In genomic region chr19:507286-508203, GRCh38 we compare ENCODE assay signal across 1 cellular context.
TF ChIP-seq lines count a peak whose summit lies in the region.

TSS of gene TPGS1 (plus strand) at chr19:507497. CDS start at chr19:507507, 10 bp downstream.

TF ChIP-seq in K562, 482 proteins besides CTCF, POLR2A, EP300 and RAD21 (continued from another document and continues in another):
- no peak for TF ChIP-seq GTF3C2 (IDR thresholded peaks at IDR 0.05; ENCODE audit: borderline replicate concordance, extremely low read depth, insufficient read length)
- no peak for TF ChIP-seq SMAD1 (IDR thresholded peaks at IDR 0.05; ENCODE audit: low read depth, low read length, partially characterized antibody)
- TF ChIP-seq TEAD4 (IDR thresholded peaks at IDR 0.05; ENCODE audit: low read length), result peak; percentile 28; the same call in 1 of the 2 replicates
- 0 out of 2 replicates have a peak, but pooled peaks have one; percentile 37 for TF ChIP-seq TEAD4 (CRISPR knock-in tag; IDR thresholded peaks at IDR 0.05; ENCODE audit: borderline replicate concordance)
- TF ChIP-seq BDP1 (IDR thresholded peaks at IDR 0.05; ENCODE audit: insufficient read depth, insufficient read length), result no peak
- TF ChIP-seq SMARCB1 (IDR thresholded peaks at IDR 0.05; ENCODE audit: insufficient read length, low read depth), result no peak
- no peak for TF ChIP-seq CHD7 (IDR thresholded peaks at IDR 0.05; ENCODE audit: low read depth, low read length)
- peak; percentile 53; the same call in 1 of the 2 replicates for TF ChIP-seq FOXP4 (CRISPR knock-in tag; IDR thresholded peaks at IDR 0.05; ENCODE audit: borderline replicate concordance)
- peak; percentile 87 for TF ChIP-seq PHF20 (IDR thresholded peaks at IDR 0.05; ENCODE audit: partially characterized antibody)
- peak; percentile 25; the same call in 1 of the 2 replicates for TF ChIP-seq ZNF76 (CRISPR knock-in tag; IDR thresholded peaks at IDR 0.05; ENCODE audit: borderline replicate concordance)
- TF ChIP-seq ZNF639 (CRISPR knock-in tag; conservative IDR thresholded peaks at IDR 0.05 in 1 of 2, IDR thresholded peaks at IDR 0.05 in 1 of 2), result peak in 1 of 2 experiments; percentile 97; a peak in 2 of 4 replicates
- TF ChIP-seq ZNF583 (CRISPR knock-in tag; IDR thresholded peaks at IDR 0.05), result peak; percentile 87
- peak; percentile 73; the same call in 1 of the 2 replicates for TF ChIP-seq ARID4B (CRISPR knock-in tag; IDR thresholded peaks at IDR 0.05)
- 0 out of 2 replicates have a peak, but pooled peaks have one; percentile 24 for TF ChIP-seq ZSCAN29 (IDR thresholded peaks at IDR 0.05)
- TF ChIP-seq CHAMP1 (IDR thresholded peaks at IDR 0.05), result no peak
- TF ChIP-seq HEY1 (CRISPR knock-in tag; IDR thresholded peaks at IDR 0.05; ENCODE audit: borderline replicate concordance), result no peak
- no peak for TF ChIP-seq ZNF589 (CRISPR knock-in tag; IDR thresholded peaks at IDR 0.05; ENCODE audit: low read depth)
- no peak for TF ChIP-seq GATAD2B (IDR thresholded peaks at IDR 0.05; ENCODE audit: borderline replicate concordance)
- no peak for TF ChIP-seq SNIP1 (IDR thresholded peaks at IDR 0.05; ENCODE audit: low read depth)
- TF ChIP-seq U2AF1 (optimal IDR thresholded peaks at IDR 0.05; ENCODE audit: low read depth, low read length), result peak; percentile 75
- no peak for TF ChIP-seq RBM39 (optimal IDR thresholded peaks at IDR 0.05; ENCODE audit: low read depth, low read length)
- peak; percentile 98 for TF ChIP-seq ETS1 (conservative IDR thresholded peaks at IDR 0.05; ENCODE audit: control insufficient read depth, low read depth, low read length)
- no peak for TF ChIP-seq HNRNPK (IDR thresholded peaks at IDR 0.05; ENCODE audit: low read depth, low read length, poor library complexity, severe bottlenecking)
- TF ChIP-seq ETS2 (tag; IDR thresholded peaks at IDR 0.05; ENCODE audit: borderline replicate concordance, poor library complexity, severe bottlenecking), result no peak
- TF ChIP-seq ZFP1 (CRISPR knock-in tag; IDR thresholded peaks at IDR 0.05), result no peak
